17 cellular contexts compared by ENCODE assay signal in genomic region chr16:959232-960040, GRCh38.
"Had no signal": no experiment of that assay in that cellular context is flagged by ENCODE, and none has a peak within 500 bp of the region (broad histone marks: within the 10 kb centered on the region; RNA-seq: fewer than 3 reads in every experiment).

No MANE protein-coding gene starts in this region.

- H3K27ac ChIP-seq: epithelial cell of prostate, esophagus squamous epithelium, hepatocyte, ovary, right atrium auricular region had no signal

- H3K27me3 ChIP-seq: esophagus squamous epithelium, hepatocyte, ovary, right atrium auricular region had no signal

- H3K4me1 ChIP-seq: esophagus squamous epithelium, right atrium auricular region had no signal

- H3K27me3 Mint-ChIP-seq: dendritic cell treated with granulocyte-macrophage colony-stimulating factor and Interleukin-4, amounts not matched to agents 40 ng/mL and 50 ng/mL, for 4 days; effector memory CD8-positive, alpha-beta T cell; naive B cell had no signal

- H3K36me3 ChIP-seq: ovary, right atrium auricular region had no signal

- H3K4me3 Mint-ChIP-seq: dendritic cell treated with granulocyte-macrophage colony-stimulating factor and Interleukin-4, amounts not matched to agents 40 ng/mL and 50 ng/mL, for 4 days; effector memory CD8-positive, alpha-beta T cell; naive B cell; nephron had no signal

- H2AFZ ChIP-seq: hepatocyte had no signal

- H3K4me2 ChIP-seq: hepatocyte had no signal

- H3K9me3 ChIP-seq: esophagus squamous epithelium, ovary had no signal

- H3K27ac Mint-ChIP-seq: dendritic cell treated with granulocyte-macrophage colony-stimulating factor and Interleukin-4, amounts not matched to agents 40 ng/mL and 50 ng/mL, for 4 days; nephron had no signal

- H3K9me3 Mint-ChIP-seq: dendritic cell treated with granulocyte-macrophage colony-stimulating factor and Interleukin-4, amounts not matched to agents 40 ng/mL and 50 ng/mL, for 4 days; effector memory CD8-positive, alpha-beta T cell; naive B cell had no signal

- ATAC-seq: effector memory CD8-positive, alpha-beta T cell; left colon; left ventricle myocardium superior had no signal

- DNase-seq: effector memory CD8-positive, alpha-beta T cell; esophagus squamous epithelium; foreskin fibroblast; left colon; left ventricle myocardium superior; mesendoderm; naive B cell; small intestine; stimulated activated CD4-positive, alpha-beta T cell treated with anti-CD3 and anti-CD28 coated beads, Interleukin-12 subunit alpha, Interleukin-12 subunit beta, amount 100 ng/mL, for 4 hours; stimulated activated naive CD4-positive, alpha-beta T cell treated with Interleukin-2 at 50 U/mL for 16 hours; trophoblast cell had no signal

- H3K4me3 ChIP-seq: esophagus squamous epithelium, hepatocyte, ovary, right atrium auricular region had no signal
